ENCODE assay signal across 10 cellular contexts in genomic region chr16:66881560-66881959, GRCh38. TPM values are rescaled to one million over a fixed set of nuclear protein-coding genes. Genes with fewer than 3 reads are reported as not detected.
A peak's percentile ranks its signal among the peaks of the same experiment; 100 is the strongest.
DNase-seq lines count a peak whose midpoint lies in the region; ATAC-seq and TF ChIP-seq lines count a peak whose summit lies in the region.
"Had no signal": no experiment of that assay in that cellular context is flagged by ENCODE, and none has a peak within 500 bp of the region (broad histone marks: within the 10 kb centered on the region; RNA-seq: fewer than 3 reads in every experiment).

No MANE protein-coding gene starts in this region.

- peaks cover 22% of the 10 kb centered on the region for H3K4me1 ChIP-seq in CD4-positive, CD25-positive, alpha-beta regulatory T cell (ENCODE audit: control insufficient read depth, insufficient read depth, low read length, poor library complexity, severe bottlenecking)

- TF ChIP-seq CTCF in choroid plexus epithelial cell (conservative IDR thresholded peaks at IDR 0.05; ENCODE audit: low read depth, low read length) = no peak
- no peak for TF ChIP-seq CTCF in neural cell (IDR thresholded peaks at IDR 0.05; ENCODE audit: poor library complexity, severe bottlenecking)

- no peak overlapping the region for H3K9ac ChIP-seq in neural cell (ENCODE audit: low read length)

- H3K27me3 ChIP-seq in CD4-positive, CD25-positive, alpha-beta regulatory T cell (ENCODE audit: control insufficient read depth, insufficient read depth, low read length) = no peaks in the 10 kb centered on the region
- H3K27me3 ChIP-seq in MG63 (no peaks in the 10 kb centered on the region), neural cell (ENCODE audit: insufficient read depth, low read depth, low read length) (no peaks in the 10 kb centered on the region)

- TF ChIP-seq RAD21 in neural cell (conservative IDR thresholded peaks at IDR 0.05) = no peak

- no peak overlapping the region for H2AFZ ChIP-seq in neural cell (ENCODE audit: low read depth, low read length)

- no peaks in the 10 kb centered on the region for H3F3A ChIP-seq in neural cell (ENCODE audit: insufficient read depth, low read length, poor library complexity, severe bottlenecking)

- peak overlapping the region; percentile 38 for H3K4me3 ChIP-seq in CD4-positive, CD25-positive, alpha-beta regulatory T cell (ENCODE audit: low read depth, low read length)
- peak overlapping the region; percentile 80 for H3K4me3 ChIP-seq in MG63
- peak overlapping the region; percentile 38 for H3K4me3 ChIP-seq in choroid plexus epithelial cell (ENCODE audit: low read depth, low read length)
- H3K4me3 ChIP-seq in neural cell (ENCODE audit: low read length) = peak overlapping the region; percentile 83

- no peak for TF ChIP-seq EP300 in neural cell (conservative IDR thresholded peaks at IDR 0.05; ENCODE audit: poor library complexity, severe bottlenecking)

- H3K9me2 ChIP-seq in neural cell (ENCODE audit: insufficient read depth, low read length) = no peaks in the 10 kb centered on the region

- no peak for DNase-seq in CD4-positive, CD25-positive, alpha-beta regulatory T cell
- no peak for DNase-seq in MG63
- DNase-seq in choroid plexus epithelial cell (ENCODE audit: low read depth) = no peak
- DNase-seq in ecto neural progenitor cell (ENCODE audit: low spot score) = no peak
- DNase-seq in NCI-H748 (lab: John Stamatoyannopoulos, UW; ENCODE audit: unreplicated experiment) = no peak
- DNase-seq in hypothalamus (lab: John Stamatoyannopoulos, UW) = no peak
- DNase-seq: stimulated activated naive CD4-positive, alpha-beta T cell treated with Interleukin-2 at 50 U/mL for 16 hours had no signal

- no peak overlapping the region for H3K4me2 ChIP-seq in neural cell (ENCODE audit: low read length)

- peak overlapping the region in 1 of 3 donors; percentile 47 for H3K27ac Mint-ChIP-seq in CD4-positive, CD25-positive, alpha-beta regulatory T cell

- H3K27me3 Mint-ChIP-seq in CD4-positive, CD25-positive, alpha-beta regulatory T cell = no peaks in the 10 kb centered on the region

- H3K36me3 Mint-ChIP-seq in CD4-positive, CD25-positive, alpha-beta regulatory T cell = peaks cover 13% of the 10 kb centered on the region

- no peaks in the 10 kb centered on the region for H3K9me3 Mint-ChIP-seq in CD4-positive, CD25-positive, alpha-beta regulatory T cell

- H3K4me1 Mint-ChIP-seq in CD4-positive, CD25-positive, alpha-beta regulatory T cell = peaks cover 10 to 40% (median 25%) of the 10 kb centered on the region in 4 donors

- H3K27ac ChIP-seq in CD4-positive, CD25-positive, alpha-beta regulatory T cell (ENCODE audit: insufficient read depth, low read length, poor library complexity, severe bottlenecking) = no peak overlapping the region
- no peak overlapping the region for H3K27ac ChIP-seq in neural cell (ENCODE audit: low read length)

- H3K36me3 ChIP-seq in CD4-positive, CD25-positive, alpha-beta regulatory T cell (ENCODE audit: control insufficient read depth, insufficient read depth, low read length) = peaks cover 17% of the 10 kb centered on the region
- H3K36me3 ChIP-seq in MG63 (no peaks in the 10 kb centered on the region), neural cell (ENCODE audit: insufficient read depth, low read length) (no peaks in the 10 kb centered on the region)

- H3K9me3 ChIP-seq in CD4-positive, CD25-positive, alpha-beta regulatory T cell (ENCODE audit: control insufficient read depth in 2 of 2, low read length in 2 of 2) = no peaks in the 10 kb centered on the region
- H3K9me3 ChIP-seq in MG63 = no peaks in the 10 kb centered on the region
- H3K9me3 ChIP-seq in neural cell (ENCODE audit: low read length) = no peaks in the 10 kb centered on the region

- no peaks in the 10 kb centered on the region for H3K79me2 ChIP-seq in neural cell (replicated peaks; ENCODE audit: insufficient read depth, low read length)

- no peak for ATAC-seq in CD4-positive, CD25-positive, alpha-beta regulatory T cell (ENCODE audit: low read depth in 2 of 2)
- no peak for ATAC-seq in GM19467 (IDR thresholded peaks at IDR 0.05; ENCODE audit: unreplicated experiment)

- H3K4me3 Mint-ChIP-seq in CD4-positive, CD25-positive, alpha-beta regulatory T cell = peak overlapping the region; percentile 78 to 99 (median 90)

- H4K20me1 ChIP-seq in neural cell (ENCODE audit: insufficient read depth) = no peaks in the 10 kb centered on the region

TF ChIP-seq in neural cell, 6 proteins besides CTCF, POLR2A, EP300 and RAD21:
- TF ChIP-seq SMC3 (conservative IDR thresholded peaks at IDR 0.05; ENCODE audit: poor library complexity) (no peak), POLR2AphosphoS5 (IDR thresholded peaks at IDR 0.05) (no peak), TAF1 (IDR thresholded peaks at IDR 0.05; ENCODE audit: low read depth) (no peak), REST (IDR thresholded peaks at IDR 0.05; ENCODE audit: borderline replicate concordance) (no peak), MXI1 (conservative IDR thresholded peaks at IDR 0.05; ENCODE audit: poor library complexity, severe bottlenecking) (no peak), EZH2 (IDR thresholded peaks at IDR 0.05; ENCODE audit: borderline replicate concordance, insufficient read depth, low read length, poor library complexity, severe bottlenecking) (no peak)

RNA-seq across cellular contexts. Expression of gene PDP2, which starts 1.2 kb away (rescaled TPM):
- 7.1 TPM for total RNA-seq in CD4-positive, CD25-positive, alpha-beta regulatory T cell
- polyA plus RNA-seq in CD4-positive, CD25-positive, alpha-beta regulatory T cell = 1 to 10 TPM in 3 of 4 donors, under 1 TPM in 1; 0.07 to 2.0 (median 1.7) TPM
- 2.5 and 6.4 TPM in 2 replicates for total RNA-seq in MG63 (2014; rRNA removed; shearing (Covaris generic); ENCODE audit: low replicate concordance)
- 3.0 and 4.2 TPM in 2 replicates for polyA plus RNA-seq in neural cell
- 9.5 and 16.8 TPM in 2 replicates for polyA minus RNA-seq in neural cell

RNA-seq across cellular contexts. Expression of gene CDH16, which starts 37.1 kb away (rescaled TPM):
- total RNA-seq in CD4-positive, CD25-positive, alpha-beta regulatory T cell = not detected
- polyA plus RNA-seq in CD4-positive, CD25-positive, alpha-beta regulatory T cell = not detected
- total RNA-seq in MG63 (2014; rRNA removed; shearing (Covaris generic); ENCODE audit: low replicate concordance) = not detected in 2 replicates
- not detected in 2 replicates for polyA plus RNA-seq in neural cell
- not detected in 2 replicates for polyA minus RNA-seq in neural cell
- total RNA-seq: SK-MEL-5 had no signal

RNA-seq across cellular contexts. Expression of gene CA7, which starts 37.3 kb away (rescaled TPM):
- total RNA-seq in CD4-positive, CD25-positive, alpha-beta regulatory T cell = not detected
- polyA plus RNA-seq in CD4-positive, CD25-positive, alpha-beta regulatory T cell = not detected
- not detected in 2 replicates for total RNA-seq in MG63 (2014; rRNA removed; shearing (Covaris generic); ENCODE audit: low replicate concordance)
- polyA plus RNA-seq in neural cell = not detected in 2 replicates
- not detected in 2 replicates for polyA minus RNA-seq in neural cell
- total RNA-seq: SK-MEL-5 had no signal

RNA-seq across cellular contexts. Expression of gene RRAD, which starts 43.8 kb away (rescaled TPM):
- total RNA-seq in CD4-positive, CD25-positive, alpha-beta regulatory T cell = 0.35 TPM
- not detected for polyA plus RNA-seq in CD4-positive, CD25-positive, alpha-beta regulatory T cell
- 1.6 and 10.4 TPM in 2 replicates for total RNA-seq in MG63 (2014; rRNA removed; shearing (Covaris generic); ENCODE audit: low replicate concordance)
- 1.0 TPM in 2 replicates for polyA plus RNA-seq in neural cell
- 0.46 and 0.49 TPM in 2 replicates for polyA minus RNA-seq in neural cell
- total RNA-seq: SK-MEL-5 had no signal

RNA-seq across cellular contexts. Expression of gene NAE1, which starts 50.8 kb away (rescaled TPM):
- 68.1 TPM for total RNA-seq in CD4-positive, CD25-positive, alpha-beta regulatory T cell
- 10 to 100 TPM; 81.2 to 89.1 (median 86.5) TPM for polyA plus RNA-seq in CD4-positive, CD25-positive, alpha-beta regulatory T cell
- 96.2 and 150 TPM in 2 replicates for total RNA-seq in MG63 (2014; rRNA removed; shearing (Covaris generic); ENCODE audit: low replicate concordance)
- 209 and 227 TPM in 2 replicates for polyA plus RNA-seq in neural cell
- 128 and 138 TPM in 2 replicates for polyA minus RNA-seq in neural cell
